In genomic region chr6:37024665-37025337, GRCh38 we compare ENCODE assay signal across 9 cellular contexts. TPM values are rescaled to one million over a fixed set of nuclear protein-coding genes. Genes with fewer than 3 reads are reported as not detected.
DNase-seq lines count a peak whose midpoint lies in the region; ATAC-seq and TF ChIP-seq lines count a peak whose summit lies in the region.
"Had no signal": no experiment of that assay in that cellular context is flagged by ENCODE, and none has a peak within 500 bp of the region (broad histone marks: within the 10 kb centered on the region; RNA-seq: fewer than 3 reads in every experiment).

No MANE protein-coding gene starts in this region.

- WGBS in psoas muscle, 3 donors: 64 to 78% (median 67%) methylated on average over 15 of the region's 15 CpGs

- peak; percentile 83 for ATAC-seq in activated naive CD8-positive, alpha-beta T cell treated with anti-CD3 and anti-CD28 coated beads, Interleukin-2, amount 50 U/mL, for 24 hours
- peak in 3 of 4 donors; percentile 23 to 59 (median 54) for ATAC-seq in psoas muscle
- no peak for ATAC-seq in GM18868 (IDR thresholded peaks at IDR 0.05; ENCODE audit: unreplicated experiment)
- ATAC-seq: heart right ventricle had no signal

- peak overlapping the region; percentile 66 for H3K27ac Mint-ChIP-seq in activated naive CD8-positive, alpha-beta T cell treated with anti-CD3 and anti-CD28 coated beads, Interleukin-2, amount 50 U/mL, for 24 hours

- H3K4me3 ChIP-seq in OCI-LY3 (ENCODE audit: low read length): no peak overlapping the region
- H3K4me3 ChIP-seq in psoas muscle: no peak overlapping the region
- H3K4me3 ChIP-seq: heart right ventricle had no signal

- H3K27ac ChIP-seq in OCI-LY3 (ENCODE audit: low read length) (peak overlapping the region; percentile 15), psoas muscle (no peak overlapping the region)
- H3K27ac ChIP-seq: heart right ventricle had no signal

- H4K20me1 ChIP-seq in OCI-LY3 (ENCODE audit: insufficient read depth, low read length): no peaks in the 10 kb centered on the region

- no peaks in the 10 kb centered on the region for H3K27me3 ChIP-seq in OCI-LY3 (ENCODE audit: low read depth, low read length)
- H3K27me3 ChIP-seq in psoas muscle (ENCODE audit: insufficient read depth in 3 of 3, low read length in 2 of 3): no peaks in the 10 kb centered on the region
- H3K27me3 ChIP-seq: heart right ventricle had no signal

- no peak overlapping the region for H3K9ac ChIP-seq in OCI-LY3 (ENCODE audit: low read length)

- peak; percentile 11 for DNase-seq in COLO668 (lab: John Stamatoyannopoulos, UW; ENCODE audit: unreplicated experiment)
- DNase-seq in activated naive CD8-positive, alpha-beta T cell treated with anti-CD3 and anti-CD28 coated beads, Interleukin-2, amount 50 U/mL, for 24 hours: peak; percentile 72
- DNase-seq in psoas muscle: no peak
- no peak for DNase-seq in NCI-H2081 (lab: John Stamatoyannopoulos, UW)
- DNase-seq in DMS114 treated with DMSO at 0.1 percent for 48 hours (lab: John Stamatoyannopoulos, UW; ENCODE audit: unreplicated experiment): no peak
- DNase-seq in SKM-1 treated with dmso at 0.1 percent for 144 hours (lab: John Stamatoyannopoulos, UW; ENCODE audit: unreplicated experiment): no peak
- DNase-seq: heart right ventricle had no signal

- H3K4me1 ChIP-seq in OCI-LY3 (ENCODE audit: low read length) (peaks cover 40% of the 10 kb centered on the region), psoas muscle (no peaks in the 10 kb centered on the region)

- no peak overlapping the region for H3K4me3 Mint-ChIP-seq in activated naive CD8-positive, alpha-beta T cell treated with anti-CD3 and anti-CD28 coated beads, Interleukin-2, amount 50 U/mL, for 24 hours

- H3K36me3 Mint-ChIP-seq in activated naive CD8-positive, alpha-beta T cell treated with anti-CD3 and anti-CD28 coated beads, Interleukin-2, amount 50 U/mL, for 24 hours (ENCODE audit: low read depth): no peaks in the 10 kb centered on the region

- peaks cover 61% of the 10 kb centered on the region for H3K4me1 Mint-ChIP-seq in activated naive CD8-positive, alpha-beta T cell treated with anti-CD3 and anti-CD28 coated beads, Interleukin-2, amount 50 U/mL, for 24 hours

- no peaks in the 10 kb centered on the region for H3K27me3 Mint-ChIP-seq in activated naive CD8-positive, alpha-beta T cell treated with anti-CD3 and anti-CD28 coated beads, Interleukin-2, amount 50 U/mL, for 24 hours

- H3K9me3 ChIP-seq in OCI-LY3 (ENCODE audit: insufficient read depth, low read length): no peaks in the 10 kb centered on the region
- no peaks in the 10 kb centered on the region for H3K9me3 ChIP-seq in psoas muscle
- H3K9me3 ChIP-seq: heart right ventricle had no signal

- H3K36me3 ChIP-seq in OCI-LY3 (replicated peaks; ENCODE audit: low read depth, low read length) (peaks cover 86% of the 10 kb centered on the region), psoas muscle (ENCODE audit: insufficient read depth in 1 of 2, low read depth in 1 of 2) (no peaks in the 10 kb centered on the region)

- TF ChIP-seq CTCF in OCI-LY3 (IDR thresholded peaks at IDR 0.05; ENCODE audit: low read depth, low read length) (no peak), psoas muscle (IDR thresholded peaks at IDR 0.05) (no peak)

- H3K4me2 ChIP-seq in OCI-LY3 (ENCODE audit: low read length): no peak overlapping the region

- intact Hi-C loops in psoas muscle (cut with DNase I): loop anchor here in 1 of 2 donors (5.0 kb wide), 1 partner anchor 188 kb away; no protein-coding TSS in a partner anchor

- H3K9me3 Mint-ChIP-seq in activated naive CD8-positive, alpha-beta T cell treated with anti-CD3 and anti-CD28 coated beads, Interleukin-2, amount 50 U/mL, for 24 hours: no peaks in the 10 kb centered on the region

- no peak overlapping the region for H2AFZ ChIP-seq in OCI-LY3 (ENCODE audit: low read depth, low read length)

- H3K79me2 ChIP-seq in OCI-LY3 (ENCODE audit: low read length): 0 out of 2 replicates have a peak, but pooled peaks cover 5% of the 10 kb centered on the region

RNA-seq across cellular contexts. Expression of gene FGD2, which starts 19.3 kb away (rescaled TPM):
- total RNA-seq in psoas muscle: 1 to 10 TPM; 1.7 to 4.2 (median 3.1) TPM
- 1 to 10 TPM in 1 of 3 donors, under 1 TPM in 2; 0.75 to 1.5 (median 0.92) TPM for polyA plus RNA-seq in psoas muscle

RNA-seq across cellular contexts. Expression of gene MTCH1, which starts 38.8 kb away (rescaled TPM):
- total RNA-seq in psoas muscle: 10 to 100 TPM; 74.6 to 89.2 (median 85.4) TPM
- 100 to 1,000 TPM; 110 to 230 (median 145) TPM for polyA plus RNA-seq in psoas muscle

Comparison
In these comparisons a context has a peak if more than half of its experiments do, and no peak if none do; other contexts are left out.
1. DNase-seq: peak in COLO668 (single experiment) and activated naive CD8-positive, alpha-beta T cell treated with anti-CD3 and anti-CD28 coated beads, Interleukin-2, amount 50 U/mL, for 24 hours (single experiment); none in psoas muscle (0 of 2), NCI-H2081 (0 of 2), DMS114 treated with DMSO at 0.1 percent for 48 hours (single experiment) and SKM-1 treated with dmso at 0.1 percent for 144 hours (single experiment).